ENCODE assay signal across 1 cellular context in genomic region chr3:102235679-102236078, GRCh38.
TF ChIP-seq lines count a peak whose summit lies in the region.

No MANE protein-coding gene starts in this region.

TF ChIP-seq in GM23338, 12 proteins besides CTCF, POLR2A, EP300 and RAD21 (continued from another document):
- TF ChIP-seq ZNF462 (CRISPR knock-in tag; IDR thresholded peaks at IDR 0.05): no peak
- no peak for TF ChIP-seq POLR2AphosphoS5 (IDR thresholded peaks at IDR 0.05; ENCODE audit: low read depth)
TF ChIP-seq in GM23338: peak in this region for 0.
